Comparison of ENCODE assay signal across 22 cellular contexts in genomic region chr14:85595981-85596380, GRCh38.
A peak's percentile ranks its signal among the peaks of the same experiment; 100 is the strongest.
DNase-seq lines count a peak whose midpoint lies in the region; ATAC-seq, FAIRE-seq and TF ChIP-seq lines count a peak whose summit lies in the region.
"Had no signal": no experiment of that assay in that cellular context is flagged by ENCODE, and none has a peak within 500 bp of the region (broad histone marks: within the 10 kb centered on the region; RNA-seq: fewer than 3 reads in every experiment).

No MANE protein-coding gene starts in this region.

- H2AK5ac ChIP-seq in mesenchymal stem cell (ENCODE audit: low read length, severe bottlenecking): no peak overlapping the region

- ATAC-seq in Right ventricle myocardium inferior: no peak
- ATAC-seq in heart left ventricle: no peak
- no peak for ATAC-seq in stimulated activated naive CD8-positive, alpha-beta T cell treated with anti-CD3 and anti-CD28 coated beads, Interleukin-15, Interleukin-2, amounts not matched to agents 100 U/mL and 50 U/mL, for 24 hours
- ATAC-seq: HCT116, SK-N-SH treated with all-trans-retinoic acid at 6 μM for 48 hours had no signal

- no peak overlapping the region for H3K4ac ChIP-seq in mesenchymal stem cell (ENCODE audit: low read depth in 1 of 2, low read length in 2 of 2)

- no peak overlapping the region for H3K4me2 ChIP-seq in smooth muscle cell
- H3K4me2 ChIP-seq in mesenchymal stem cell (ENCODE audit: low read length, poor library complexity, severe bottlenecking): no peak overlapping the region
- H3K4me2 ChIP-seq: BLaER1, KMS-11 had no signal

- H2BK5ac ChIP-seq in mesenchymal stem cell (ENCODE audit: low read depth, low read length, poor library complexity, severe bottlenecking): no peak overlapping the region

- intact Hi-C loops in Right ventricle myocardium inferior (cut with DNase I): no loop called here
- intact Hi-C loops in heart left ventricle (cut with DNase I): no loop called here

- H3K4me3 ChIP-seq in heart left ventricle (no peak overlapping the region), smooth muscle cell (no peak overlapping the region), mesenchymal stem cell (ENCODE audit: insufficient read depth in 1 of 2, low read depth in 1 of 2, low read length in 2 of 2) (no peak overlapping the region)
- H3K4me3 ChIP-seq: BLaER1 had no signal

- no peak overlapping the region for H3K27ac ChIP-seq in heart left ventricle
- H3K27ac ChIP-seq in smooth muscle cell (ENCODE audit: low read depth): peak overlapping the region; percentile 21
- no peak overlapping the region for H3K27ac ChIP-seq in mesenchymal stem cell (ENCODE audit: low read length, poor library complexity, severe bottlenecking)
- H3K27ac ChIP-seq: BLaER1, KMS-11 had no signal

- H4K8ac ChIP-seq in mesenchymal stem cell (ENCODE audit: low read length): no peak overlapping the region

- no peak overlapping the region for H4K91ac ChIP-seq in mesenchymal stem cell (ENCODE audit: low read length)

- peaks cover 0 to 1% (median 0%) of the 10 kb centered on the region in 12 donors for H3K4me1 ChIP-seq in heart left ventricle
- H3K4me1 ChIP-seq in smooth muscle cell (ENCODE audit: low read depth): peaks cover 8% of the 10 kb centered on the region
- peaks cover 1% of the 10 kb centered on the region for H3K4me1 ChIP-seq in mesenchymal stem cell (ENCODE audit: control insufficient read depth, insufficient read depth, low read depth, low read length)
- H3K4me1 ChIP-seq: BLaER1 had no signal

- peaks cover 81% of the 10 kb centered on the region for H3K79me2 ChIP-seq in smooth muscle cell (ENCODE audit: low read depth)

- H2BK15ac ChIP-seq in mesenchymal stem cell (ENCODE audit: low read depth, poor library complexity, severe bottlenecking): no peak overlapping the region

- no peak overlapping the region for H3K14ac ChIP-seq in mesenchymal stem cell (ENCODE audit: low read length in 2 of 2)

- DNase-seq in Right ventricle myocardium inferior (ENCODE audit: missing footprints) (peak; percentile 25), heart left ventricle (no peak), NCI-H748 (lab: John Stamatoyannopoulos, UW; ENCODE audit: unreplicated experiment) (peak; percentile 87), dermis blood vessel endothelial cell (peak; percentile 29), smooth muscle cell (lab: John Stamatoyannopoulos, UW; ENCODE audit: unreplicated experiment) (no peak), mesenchymal stem cell (no peak), H54 (ENCODE audit: insufficient read length, low spot score) (no peak)
- no peak for DNase-seq in stimulated activated naive CD8-positive, alpha-beta T cell treated with anti-CD3 and anti-CD28 coated beads, Interleukin-15, Interleukin-2, amounts not matched to agents 100 U/mL and 50 U/mL, for 24 hours
- DNase-seq: Caco-2; CD4-positive, alpha-beta T cell; DMS 273 treated with DMSO at 0.1 percent for 48 hours; GDM1; GOT3; IMR-90; NCI-H1694 treated with DMSO at 0.1 percent for 48 hours; NCI-H226; OCI-M1; SIG-M5 had no signal

- no peak overlapping the region for H3K18ac ChIP-seq in mesenchymal stem cell (ENCODE audit: low read depth in 1 of 2, low read length in 2 of 2)

- no peaks in the 10 kb centered on the region for H3K27me3 ChIP-seq in heart left ventricle
- H3K27me3 ChIP-seq in smooth muscle cell (ENCODE audit: low read depth): no peaks in the 10 kb centered on the region
- no peaks in the 10 kb centered on the region for H3K27me3 ChIP-seq in mesenchymal stem cell (ENCODE audit: control insufficient read depth in 1 of 2, insufficient read depth in 1 of 2, low read length in 2 of 2)
- H3K27me3 ChIP-seq: BLaER1 had no signal

- peaks cover 1% of the 10 kb centered on the region for H3K79me1 ChIP-seq in mesenchymal stem cell (replicated peaks; ENCODE audit: low read length, poor library complexity, severe bottlenecking)

- peaks cover 13% of the 10 kb centered on the region for H3F3A ChIP-seq in smooth muscle cell (ENCODE audit: low read depth)

- H3K9ac ChIP-seq in smooth muscle cell (ENCODE audit: low read depth) (no peak overlapping the region), mesenchymal stem cell (ENCODE audit: low read length) (no peak overlapping the region)
- H3K9ac ChIP-seq: BLaER1, KMS-11 had no signal

- TF ChIP-seq POLR2A in heart left ventricle (IDR thresholded peaks at IDR 0.05): no peak
- TF ChIP-seq POLR2A in H54 (IDR thresholded peaks at IDR 0.05; ENCODE audit: low read depth, low read length): no peak

- TF ChIP-seq CTCF in heart left ventricle (IDR thresholded peaks at IDR 0.05) (no peak), smooth muscle cell (IDR thresholded peaks at IDR 0.05; ENCODE audit: borderline replicate concordance, insufficient read depth, poor library complexity, severe bottlenecking) (no peak)

- H2BK12ac ChIP-seq in mesenchymal stem cell (ENCODE audit: low read length in 2 of 2): no peak overlapping the region

- H4K20me1 ChIP-seq in smooth muscle cell (ENCODE audit: low read depth): peaks cover 22% of the 10 kb centered on the region
- H4K20me1 ChIP-seq: BLaER1 had no signal

- no peak for FAIRE-seq in H54 (lab: Jason Lieb, UNC)

- H3K36me3 ChIP-seq in heart left ventricle (no peaks in the 10 kb centered on the region), smooth muscle cell (ENCODE audit: low read depth) (no peaks in the 10 kb centered on the region), mesenchymal stem cell (ENCODE audit: control insufficient read depth in 1 of 2, insufficient read depth in 2 of 2, low read depth in 1 of 2, low read length in 2 of 2) (peaks cover 0 to 48% of the 10 kb centered on the region in 2 experiments)
- H3K36me3 ChIP-seq: BLaER1 had no signal

- no peak overlapping the region for H2AFZ ChIP-seq in smooth muscle cell (ENCODE audit: low read depth)
- no peak overlapping the region for H2AFZ ChIP-seq in mesenchymal stem cell (ENCODE audit: low read depth, low read length)

- H2BK120ac ChIP-seq in mesenchymal stem cell (ENCODE audit: low read depth, low read length): no peak overlapping the region

- 73 to 83% (median 79%) methylated on average over 10 of the region's 10 CpGs for WGBS in heart left ventricle, 4 donors
- 95% methylated on average over 10 of the region's 10 CpGs for WGBS in smooth muscle cell (ENCODE audit: low lambda C conversion rate)
- WGBS in mesenchymal stem cell: 93% methylated on average over 10 of the region's 10 CpGs

- H3K23ac ChIP-seq in mesenchymal stem cell (ENCODE audit: low read length in 2 of 2): no peak overlapping the region

- no peaks in the 10 kb centered on the region for H3K9me3 ChIP-seq in heart left ventricle
- no peaks in the 10 kb centered on the region for H3K9me3 ChIP-seq in smooth muscle cell (replicated peaks; ENCODE audit: low read depth)
- no peaks in the 10 kb centered on the region for H3K9me3 ChIP-seq in mesenchymal stem cell (ENCODE audit: control insufficient read depth, low read length)
- H3K9me3 ChIP-seq: Caco-2 had no signal

Comparison
In these comparisons a context has a peak if more than half of its experiments do, and no peak if none do; other contexts are left out.
1. DNase-seq: peak in Right ventricle myocardium inferior (single experiment), NCI-H748 (single experiment) and dermis blood vessel endothelial cell (single experiment); none in heart left ventricle (0 of 5), smooth muscle cell (single experiment), mesenchymal stem cell (single experiment), H54 (single experiment) and stimulated activated naive CD8-positive, alpha-beta T cell treated with anti-CD3 and anti-CD28 coated beads, Interleukin-15, Interleukin-2, amounts not matched to agents 100 U/mL and 50 U/mL, for 24 hours (single experiment).